ENCODE assay signal across 10 cellular contexts in the genomic region with DNA sequence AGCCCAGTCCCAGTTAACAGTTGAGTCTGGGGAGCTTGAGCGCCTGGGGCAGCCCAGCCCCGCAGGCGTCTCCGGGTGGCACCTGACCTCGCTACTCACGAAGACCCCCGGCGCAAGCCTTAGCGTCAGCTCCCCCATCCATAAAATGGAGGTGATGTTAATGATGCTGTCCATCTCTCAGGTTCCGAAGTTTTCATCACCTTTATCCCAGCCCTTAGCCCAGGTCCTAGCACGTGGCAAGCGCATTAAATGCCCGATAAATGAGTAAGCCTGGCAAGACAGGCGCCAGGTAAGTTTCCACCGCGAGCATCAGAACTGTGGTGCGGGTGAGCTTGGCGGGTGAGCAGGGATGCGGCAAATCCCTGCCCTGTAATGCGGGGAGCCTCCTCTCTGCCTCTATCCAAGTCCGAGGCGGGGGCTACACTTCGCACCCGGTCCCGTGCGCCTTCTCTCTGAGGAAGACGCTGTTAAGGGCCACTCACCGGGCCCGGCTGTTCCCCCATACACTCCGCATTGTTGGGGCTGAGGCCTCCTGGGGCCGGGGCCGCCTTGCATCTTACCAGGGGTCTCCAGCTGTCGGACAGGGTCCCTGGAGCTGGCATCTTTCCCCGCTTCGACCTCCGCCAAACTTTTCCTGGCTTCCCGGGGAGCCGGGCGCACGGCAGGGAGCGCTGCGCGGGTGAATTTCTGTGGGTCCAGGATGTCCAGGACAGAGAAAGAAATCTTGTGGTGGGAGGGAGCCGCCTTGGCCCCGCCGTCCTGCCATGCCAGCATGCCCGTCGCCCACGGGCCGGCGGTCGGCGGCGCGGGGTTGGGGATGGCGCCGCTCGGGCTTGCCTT. TPM values are rescaled to one million over a fixed set of nuclear protein-coding genes. Genes with fewer than 3 reads are reported as not detected.
A peak's percentile ranks its signal among the peaks of the same experiment; 100 is the strongest.
DNase-seq lines count a peak whose midpoint lies in the region; ATAC-seq and TF ChIP-seq lines count a peak whose summit lies in the region.
"Had no signal": no experiment of that assay in that cellular context is flagged by ENCODE, and none has a peak within 500 bp of the region (broad histone marks: within the 10 kb centered on the region; RNA-seq: fewer than 3 reads in every experiment).

No MANE protein-coding gene starts in this region.

- intact Hi-C loops in Calu3 (cut with micrococcal nuclease; ENCODE audit: unreplicated experiment): no loop called here

- H3K27ac Mint-ChIP-seq in Calu3 (ENCODE audit: unreplicated experiment): no peak overlapping the region
- no peak overlapping the region for H3K27ac Mint-ChIP-seq in effector memory CD8-positive, alpha-beta T cell

- H3K4me1 ChIP-seq in KMS-11 (ENCODE audit: low read depth, poor library complexity, severe bottlenecking): no peaks in the 10 kb centered on the region
- H3K4me1 ChIP-seq in neuron (ENCODE audit: insufficient read depth, low read length): peaks cover 30% of the 10 kb centered on the region

- ATAC-seq in effector memory CD8-positive, alpha-beta T cell (replicated peaks): no peak
- ATAC-seq in HG03280 (IDR thresholded peaks at IDR 0.05; ENCODE audit: unreplicated experiment) (no peak), HG03571 (IDR thresholded peaks at IDR 0.05; ENCODE audit: unreplicated experiment) (no peak)

- TF ChIP-seq CTCF in Calu3 (IDR thresholded peaks at IDR 0.05; ENCODE audit: unreplicated experiment): no peak
- no peak for TF ChIP-seq CTCF in KMS-11 (conservative IDR thresholded peaks at IDR 0.05; ENCODE audit: low read depth, low read length)

- H3K27me3 Mint-ChIP-seq in Calu3 (ENCODE audit: unreplicated experiment): peaks cover 87% of the 10 kb centered on the region
- H3K27me3 Mint-ChIP-seq in effector memory CD8-positive, alpha-beta T cell: peaks cover 72 to 99% of the 10 kb centered on the region in 2 donors

- no peak overlapping the region for H3K4me3 ChIP-seq in KMS-11 (IDR thresholded peaks at IDR 0.05; ENCODE audit: insufficient read depth, low read depth, low read length)
- peak overlapping the region; percentile 37 for H3K4me3 ChIP-seq in neuron (ENCODE audit: low read length)

- no peaks in the 10 kb centered on the region for H3K79me2 ChIP-seq in KMS-11 (ENCODE audit: insufficient read depth, low read depth)

- peaks cover 7% of the 10 kb centered on the region for H3K4me1 Mint-ChIP-seq in Calu3 (ENCODE audit: low read depth, unreplicated experiment)
- H3K4me1 Mint-ChIP-seq in effector memory CD8-positive, alpha-beta T cell (ENCODE audit: low read depth in 2 of 2): peaks cover 4 to 14% of the 10 kb centered on the region in 2 donors

- CTCF ChIA-PET in Calu3 (lab: Charles Lee): interaction anchor here (0.7 kb wide), 1 partner anchor 59 kb away, joined by 4 read pairs; no protein-coding TSS in a partner anchor

- no peak overlapping the region for H3K9ac ChIP-seq in KMS-11

- peaks cover 31% of the 10 kb centered on the region for H3K27me3 ChIP-seq in KMS-11 (ENCODE audit: insufficient read depth, low read depth)
- peaks cover 92% of the 10 kb centered on the region for H3K27me3 ChIP-seq in neuron (ENCODE audit: insufficient read depth, low read length)

- H3K27ac ChIP-seq in KMS-11: no peak overlapping the region

- no peaks in the 10 kb centered on the region for H3K36me3 Mint-ChIP-seq in Calu3 (ENCODE audit: insufficient read depth, unreplicated experiment)
- H3K36me3 Mint-ChIP-seq in effector memory CD8-positive, alpha-beta T cell (ENCODE audit: insufficient read depth): peaks cover 3% of the 10 kb centered on the region

- no peaks in the 10 kb centered on the region for H3K36me3 ChIP-seq in KMS-11 (ENCODE audit: insufficient read depth)
- H3K36me3 ChIP-seq in neuron (ENCODE audit: insufficient read depth, low read length): no peaks in the 10 kb centered on the region

- no peak overlapping the region for H2AFZ ChIP-seq in KMS-11 (ENCODE audit: low read depth)
- H2AFZ ChIP-seq in neuron (ENCODE audit: low read depth, low read length): peak overlapping the region; percentile 77

- H3K4me2 ChIP-seq in KMS-11: 0 out of 2 replicates have a peak overlapping the region, but pooled peaks have one; percentile 9

- H3K9me3 ChIP-seq in neuron (ENCODE audit: low read length): no peaks in the 10 kb centered on the region

- peak overlapping the region; percentile 48 for H3K4me3 Mint-ChIP-seq in Calu3 (ENCODE audit: low read depth, unreplicated experiment)
- peak overlapping the region; percentile 51 to 66 for H3K4me3 Mint-ChIP-seq in effector memory CD8-positive, alpha-beta T cell

- no peaks in the 10 kb centered on the region for H3K9me3 Mint-ChIP-seq in Calu3 (ENCODE audit: low read depth, unreplicated experiment)
- H3K9me3 Mint-ChIP-seq in effector memory CD8-positive, alpha-beta T cell: no peaks in the 10 kb centered on the region

- no TSS peak for BruUV-seq in Calu3 (replicated peaks; lab: Mats Ljungman, UMichigan)

- H4K20me1 ChIP-seq in KMS-11 (ENCODE audit: insufficient read depth): no peaks in the 10 kb centered on the region

- no peak for DNase-seq in Calu3
- DNase-seq in effector memory CD8-positive, alpha-beta T cell: no peak
- no peak for DNase-seq in activated CD4-positive, CD25-positive, alpha-beta regulatory T cell (lab: John Stamatoyannopoulos, UW)
- DNase-seq in UCSD-AML1 (lab: John Stamatoyannopoulos, UW; ENCODE audit: unreplicated experiment): no peak
- DNase-seq: cerebellar nuclear complex, GF-D8 had no signal

RNA-seq across cellular contexts. Expression of a gene that starts 0.4 kb away (rescaled TPM):
- total RNA-seq in Calu3 (2022): not detected in 2 replicates

RNA-seq across cellular contexts. Expression of a gene that starts 12.2 kb away (rescaled TPM):
- total RNA-seq in Calu3 (2022): 12.0 and 14.5 TPM in 2 replicates

RNA-seq across cellular contexts. Expression of a gene that starts 30.7 kb away (rescaled TPM):
- 47.2 and 53.0 TPM in 2 replicates for total RNA-seq in Calu3 (2022)
